Comparison of ENCODE assay signal across 16 cellular contexts in the genomic region with DNA sequence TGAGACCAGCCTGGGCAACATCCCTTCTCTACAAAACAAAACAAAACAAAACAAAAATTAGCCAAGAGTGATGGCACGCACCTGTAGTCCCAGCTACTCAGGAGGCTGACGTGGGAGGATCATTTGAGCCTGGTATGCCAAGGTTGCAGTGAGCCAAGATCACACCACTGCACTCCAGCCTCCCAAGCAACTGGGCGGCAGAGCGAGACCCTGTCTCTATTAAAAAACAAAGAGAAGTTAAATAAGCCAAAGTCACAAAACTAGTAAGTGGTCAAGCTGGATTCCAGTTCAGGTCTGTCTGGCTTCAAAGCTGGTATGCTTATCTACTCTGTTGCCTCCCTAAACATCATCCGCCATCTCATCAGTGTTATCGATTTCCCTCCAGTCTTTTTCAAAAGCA.
A peak's percentile ranks its signal among the peaks of the same experiment; 100 is the strongest.
DNase-seq lines count a peak whose midpoint lies in the region; ATAC-seq, FAIRE-seq and TF ChIP-seq lines count a peak whose summit lies in the region.
"Had no signal": no experiment of that assay in that cellular context is flagged by ENCODE, and none has a peak within 500 bp of the region (broad histone marks: within the 10 kb centered on the region; RNA-seq: fewer than 3 reads in every experiment).

No MANE protein-coding gene starts in this region.

- no peak for TF ChIP-seq POLR2A in prostate gland (IDR thresholded peaks at IDR 0.05)
- TF ChIP-seq POLR2A in GM12892 (IDR thresholded peaks at IDR 0.05; ENCODE audit: low read depth, low read length) = no peak

- peak overlapping the region; percentile 41 for H3K27ac ChIP-seq in 22Rv1
- peak overlapping the region; percentile 5 for H3K27ac ChIP-seq in CD4-positive, CD25-positive, alpha-beta regulatory T cell (ENCODE audit: insufficient read depth, low read length, poor library complexity, severe bottlenecking)
- peak overlapping the region; percentile 15 to 57 for H3K27ac ChIP-seq in prostate gland
- H3K27ac ChIP-seq: SJCRH30 had no signal

- H3K27me3 ChIP-seq in CD4-positive, CD25-positive, alpha-beta regulatory T cell (ENCODE audit: control insufficient read depth, insufficient read depth, low read length) = no peaks in the 10 kb centered on the region
- H3K27me3 ChIP-seq in prostate gland (replicated peaks; ENCODE audit: insufficient read depth) = no peaks in the 10 kb centered on the region
- H3K27me3 ChIP-seq: BLaER1 treated with 17β-estradiol and CSF1 and Interleukin-3, amounts not matched to agents 10 nM and 100 nM; SJCRH30 had no signal

- H3K27ac Mint-ChIP-seq in CD4-positive, CD25-positive, alpha-beta regulatory T cell = peak overlapping the region in 1 of 3 donors; percentile 45
- H3K27ac Mint-ChIP-seq in activated T-helper 1 cell treated with anti-CD3 and anti-CD28 coated beads, Interleukin-12 subunit alpha, Interleukin-12 subunit beta, Interleukin-2, Interleukin-4 antibody, amounts not matched to agents 30 ng/mL and 10 ng/mL and 1 ng/mL, durations not matched to agents 14 hours and 24 hours and 36 hours = peak overlapping the region; percentile 18

- 71% methylated on average over 6 of the region's 6 CpGs for WGBS in prostate gland

- H3K36me3 ChIP-seq in CD4-positive, CD25-positive, alpha-beta regulatory T cell (ENCODE audit: control insufficient read depth, insufficient read depth, low read length) = peaks cover 36% of the 10 kb centered on the region
- H3K36me3 ChIP-seq in prostate gland = no peaks in the 10 kb centered on the region
- H3K36me3 ChIP-seq: SJCRH30 had no signal

- no peak for ATAC-seq in CD4-positive, CD25-positive, alpha-beta regulatory T cell (ENCODE audit: low read depth in 2 of 2)
- no peak for ATAC-seq in HG03045 (IDR thresholded peaks at IDR 0.05; ENCODE audit: unreplicated experiment)

- DNase-seq in CD4-positive, CD25-positive, alpha-beta regulatory T cell = no peak
- no peak for DNase-seq in activated T-helper 1 cell treated with anti-CD3 and anti-CD28 coated beads, Interleukin-12 subunit alpha, Interleukin-12 subunit beta, Interleukin-2, Interleukin-4 antibody, amounts not matched to agents 30 ng/mL and 10 ng/mL and 1 ng/mL, durations not matched to agents 14 hours and 24 hours and 36 hours (ENCODE audit: low spot score)
- DNase-seq in prostate gland (ENCODE audit: low spot score) (no peak), GM12892 (ENCODE audit: insufficient read length) (no peak), NCI-H187 treated with DMSO at 0.1 percent for 48 hours (lab: John Stamatoyannopoulos, UW) (no peak)
- DNase-seq: DMS 273 treated with DMSO at 0.1 percent for 48 hours, DND-41, KBM-7, NCI-H1930, NCI-H345, SJCRH30 had no signal

- peaks cover 0 to 2% (median 0%) of the 10 kb centered on the region in 7 donors for H3K9me3 Mint-ChIP-seq in CD4-positive, CD25-positive, alpha-beta regulatory T cell
- no peaks in the 10 kb centered on the region for H3K9me3 Mint-ChIP-seq in activated T-helper 1 cell treated with anti-CD3 and anti-CD28 coated beads, Interleukin-12 subunit alpha, Interleukin-12 subunit beta, Interleukin-2, Interleukin-4 antibody, amounts not matched to agents 30 ng/mL and 10 ng/mL and 1 ng/mL, durations not matched to agents 14 hours and 24 hours and 36 hours

- peaks cover 24 to 78% (median 59%) of the 10 kb centered on the region in 4 donors for H3K4me1 Mint-ChIP-seq in CD4-positive, CD25-positive, alpha-beta regulatory T cell
- peaks cover 57% of the 10 kb centered on the region for H3K4me1 Mint-ChIP-seq in activated T-helper 1 cell treated with anti-CD3 and anti-CD28 coated beads, Interleukin-12 subunit alpha, Interleukin-12 subunit beta, Interleukin-2, Interleukin-4 antibody, amounts not matched to agents 30 ng/mL and 10 ng/mL and 1 ng/mL, durations not matched to agents 14 hours and 24 hours and 36 hours (ENCODE audit: low read depth)

- peaks cover 24% of the 10 kb centered on the region for H3K4me1 ChIP-seq in CD4-positive, CD25-positive, alpha-beta regulatory T cell (ENCODE audit: control insufficient read depth, insufficient read depth, low read length, poor library complexity, severe bottlenecking)
- peaks cover 10% of the 10 kb centered on the region for H3K4me1 ChIP-seq in prostate gland (replicated peaks)
- H3K4me1 ChIP-seq: SJCRH30 had no signal

- TF ChIP-seq CTCF in 22Rv1 (IDR thresholded peaks at IDR 0.05) = no peak
- TF ChIP-seq CTCF in prostate gland (IDR thresholded peaks at IDR 0.05) = no peak

- H3K27me3 Mint-ChIP-seq in CD4-positive, CD25-positive, alpha-beta regulatory T cell = no peaks in the 10 kb centered on the region
- no peaks in the 10 kb centered on the region for H3K27me3 Mint-ChIP-seq in activated T-helper 1 cell treated with anti-CD3 and anti-CD28 coated beads, Interleukin-12 subunit alpha, Interleukin-12 subunit beta, Interleukin-2, Interleukin-4 antibody, amounts not matched to agents 30 ng/mL and 10 ng/mL and 1 ng/mL, durations not matched to agents 14 hours and 24 hours and 36 hours (ENCODE audit: insufficient read depth)

- H3K36me3 Mint-ChIP-seq in CD4-positive, CD25-positive, alpha-beta regulatory T cell = peaks cover 58% of the 10 kb centered on the region
- peaks cover 58% of the 10 kb centered on the region for H3K36me3 Mint-ChIP-seq in activated T-helper 1 cell treated with anti-CD3 and anti-CD28 coated beads, Interleukin-12 subunit alpha, Interleukin-12 subunit beta, Interleukin-2, Interleukin-4 antibody, amounts not matched to agents 30 ng/mL and 10 ng/mL and 1 ng/mL, durations not matched to agents 14 hours and 24 hours and 36 hours (ENCODE audit: low read depth)

- no peak for FAIRE-seq in GM12892 (lab: Jason Lieb, UNC)
- FAIRE-seq: G401.6, H54 had no signal

- no peaks in the 10 kb centered on the region for H3K9me3 ChIP-seq in CD4-positive, CD25-positive, alpha-beta regulatory T cell (ENCODE audit: control insufficient read depth in 2 of 2, low read length in 2 of 2)
- H3K9me3 ChIP-seq in prostate gland = no peaks in the 10 kb centered on the region
- H3K9me3 ChIP-seq: SJCRH30 had no signal

- no peak overlapping the region for H3K4me3 Mint-ChIP-seq in CD4-positive, CD25-positive, alpha-beta regulatory T cell
- H3K4me3 Mint-ChIP-seq in activated T-helper 1 cell treated with anti-CD3 and anti-CD28 coated beads, Interleukin-12 subunit alpha, Interleukin-12 subunit beta, Interleukin-2, Interleukin-4 antibody, amounts not matched to agents 30 ng/mL and 10 ng/mL and 1 ng/mL, durations not matched to agents 14 hours and 24 hours and 36 hours = no peak overlapping the region

- H3K4me3 ChIP-seq in CD4-positive, CD25-positive, alpha-beta regulatory T cell (ENCODE audit: low read depth, low read length) = no peak overlapping the region
- H3K4me3 ChIP-seq in prostate gland = no peak overlapping the region
- H3K4me3 ChIP-seq: BLaER1 treated with 17β-estradiol and CSF1 and Interleukin-3, amounts not matched to agents 10 nM and 100 nM; SJCRH30 had no signal

- intact Hi-C loops in activated T-helper 1 cell treated with anti-CD3 and anti-CD28 coated beads, Interleukin-12 subunit alpha, Interleukin-12 subunit beta, Interleukin-2, Interleukin-4 antibody, amounts not matched to agents 30 ng/mL and 10 ng/mL and 1 ng/mL, durations not matched to agents 14 hours and 24 hours and 36 hours (cut with micrococcal nuclease) = no loop called here
- intact Hi-C loops in prostate gland (cut with DNase I) = no loop called here
